ENCODE assay signal across 20 cellular contexts in the genomic region with DNA sequence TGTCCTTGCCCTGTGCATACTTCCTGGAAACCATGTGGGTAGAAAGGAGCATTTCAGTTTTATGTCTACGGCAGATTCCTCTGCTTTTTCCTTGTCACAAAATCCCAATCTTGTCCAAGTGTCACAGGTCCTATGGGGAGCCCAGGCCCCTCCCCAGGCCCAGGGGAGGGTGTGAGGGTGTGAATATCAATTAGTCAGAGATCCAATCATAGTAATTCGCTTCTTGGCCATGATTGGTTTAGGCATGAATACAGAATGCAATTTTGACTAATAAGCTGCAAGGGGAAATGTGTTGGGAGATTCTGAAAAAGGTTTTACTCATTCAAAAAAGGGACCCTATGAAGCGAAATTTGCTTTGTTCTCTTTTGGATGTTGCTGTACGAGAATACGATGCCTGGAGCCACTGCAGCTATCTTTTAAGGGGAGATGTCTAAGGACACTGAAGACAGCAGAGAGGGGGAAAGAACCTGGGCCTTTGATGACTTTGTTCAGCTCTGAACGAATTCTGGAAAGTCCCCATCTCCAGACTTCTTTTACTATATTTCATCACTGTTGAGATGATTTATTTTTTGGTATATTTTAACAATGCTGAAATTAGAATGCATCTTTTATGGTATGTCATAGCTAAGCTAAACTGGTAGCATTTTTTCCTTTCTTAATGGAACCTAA. TPM values are rescaled to one million over a fixed set of nuclear protein-coding genes. Genes with fewer than 3 reads are reported as not detected.
"Had no signal": no experiment of that assay in that cellular context is flagged by ENCODE, and none has a peak within 500 bp of the region (broad histone marks: within the 10 kb centered on the region; RNA-seq: fewer than 3 reads in every experiment).

No MANE protein-coding gene starts in this region.

- H3K27ac Mint-ChIP-seq: activated CD8-positive, alpha-beta memory T cell treated with anti-CD3 and anti-CD28 coated beads, Interleukin-2, amount 10 ng/mL, durations not matched to agents 7 days and 5 days; activated naive CD8-positive, alpha-beta T cell treated with anti-CD3 and anti-CD28 coated beads, Interleukin-2, amount 10 ng/mL, durations not matched to agents 7 days and 5 days; dendritic cell treated with granulocyte-macrophage colony-stimulating factor and Interleukin-4, amounts not matched to agents 40 ng/mL and 50 ng/mL, for 4 days; WTC11 had no signal

- H3K4me3 ChIP-seq: gastrocnemius medialis, heart right ventricle, lung, right atrium auricular region, SJCRH30, uterus had no signal

- H3K27me3 Mint-ChIP-seq: dendritic cell treated with granulocyte-macrophage colony-stimulating factor and Interleukin-4, amounts not matched to agents 40 ng/mL and 50 ng/mL, for 4 days had no signal

- H3K27me3 ChIP-seq: gastrocnemius medialis, heart right ventricle, right atrium auricular region, SJCRH30, uterus had no signal

- H3K9me3 ChIP-seq: gastrocnemius medialis, heart right ventricle, right atrium auricular region, SJCRH30, uterus had no signal

- H3K36me3 ChIP-seq: brain microvascular endothelial cell, gastrocnemius medialis, heart right ventricle, right atrium auricular region, SJCRH30, uterus had no signal

- H3K27ac ChIP-seq: brain microvascular endothelial cell, epithelial cell of prostate, gastrocnemius medialis, heart right ventricle, right atrium auricular region, SJCRH30 had no signal

- H3K4me3 Mint-ChIP-seq: activated CD8-positive, alpha-beta memory T cell treated with anti-CD3 and anti-CD28 coated beads, Interleukin-2, amount 10 ng/mL, durations not matched to agents 7 days and 5 days; activated naive CD8-positive, alpha-beta T cell treated with anti-CD3 and anti-CD28 coated beads, Interleukin-2, amount 10 ng/mL, durations not matched to agents 7 days and 5 days; dendritic cell treated with granulocyte-macrophage colony-stimulating factor and Interleukin-4, amounts not matched to agents 40 ng/mL and 50 ng/mL, for 4 days; WTC11 had no signal

- ATAC-seq: activated CD8-positive, alpha-beta memory T cell treated with anti-CD3 and anti-CD28 coated beads, Interleukin-2, amount 10 ng/mL, durations not matched to agents 7 days and 5 days; gastrocnemius medialis; heart right ventricle; WTC11 had no signal

- H3K36me3 Mint-ChIP-seq: activated CD8-positive, alpha-beta memory T cell treated with anti-CD3 and anti-CD28 coated beads, Interleukin-2, amount 10 ng/mL, durations not matched to agents 7 days and 5 days; activated naive CD8-positive, alpha-beta T cell treated with anti-CD3 and anti-CD28 coated beads, Interleukin-2, amount 10 ng/mL, durations not matched to agents 7 days and 5 days; WTC11 had no signal

- H3K9me3 Mint-ChIP-seq: activated naive CD8-positive, alpha-beta T cell treated with anti-CD3 and anti-CD28 coated beads, Interleukin-2, amount 10 ng/mL, durations not matched to agents 7 days and 5 days; dendritic cell treated with granulocyte-macrophage colony-stimulating factor and Interleukin-4, amounts not matched to agents 40 ng/mL and 50 ng/mL, for 4 days; WTC11 had no signal

- DNase-seq: activated CD8-positive, alpha-beta memory T cell treated with anti-CD3 and anti-CD28 coated beads, Interleukin-2, amount 10 ng/mL, durations not matched to agents 7 days and 5 days; activated gamma-delta T cell treated with Interleukin-2 at 50 U/mL for 16 hours; activated naive CD8-positive, alpha-beta T cell treated with anti-CD3 and anti-CD28 coated beads, Interleukin-2, amount 10 ng/mL, durations not matched to agents 7 days and 5 days; activated T-cell treated with anti-CD3 and anti-CD28 coated beads, Interleukin-2, amount 50 U/mL, for 48 hours; brain microvascular endothelial cell; gastrocnemius medialis; heart right ventricle; nucleus accumbens; posterior cingulate gyrus; small intestine; stimulated activated CD4-positive, alpha-beta T cell treated with anti-CD3 and anti-CD28 coated beads, Interleukin-4, amount 100 ng/mL, for 4 hours; stimulated activated CD8-positive, alpha-beta memory T cell treated with anti-CD3 and anti-CD28 coated beads, Interleukin-4, amount 100 ng/mL, for 48 hours; T-helper 2 cell; uterus had no signal

RNA-seq across cellular contexts. Expression of a gene that starts 41.5 kb away (rescaled TPM):
- total RNA-seq: activated CD8-positive, alpha-beta memory T cell treated with anti-CD3 and anti-CD28 coated beads, Interleukin-2, amount 10 ng/mL, durations not matched to agents 7 days and 5 days; activated naive CD8-positive, alpha-beta T cell treated with anti-CD3 and anti-CD28 coated beads, Interleukin-2, amount 10 ng/mL, durations not matched to agents 7 days and 5 days; gastrocnemius medialis; heart right ventricle; lung; right atrium auricular region; SJCRH30; uterus; WTC11 had no signal
- polyA plus RNA-seq: heart right ventricle, lung, small intestine had no signal
